Comparison of ENCODE assay signal across 26 cellular contexts in the genomic region with DNA sequence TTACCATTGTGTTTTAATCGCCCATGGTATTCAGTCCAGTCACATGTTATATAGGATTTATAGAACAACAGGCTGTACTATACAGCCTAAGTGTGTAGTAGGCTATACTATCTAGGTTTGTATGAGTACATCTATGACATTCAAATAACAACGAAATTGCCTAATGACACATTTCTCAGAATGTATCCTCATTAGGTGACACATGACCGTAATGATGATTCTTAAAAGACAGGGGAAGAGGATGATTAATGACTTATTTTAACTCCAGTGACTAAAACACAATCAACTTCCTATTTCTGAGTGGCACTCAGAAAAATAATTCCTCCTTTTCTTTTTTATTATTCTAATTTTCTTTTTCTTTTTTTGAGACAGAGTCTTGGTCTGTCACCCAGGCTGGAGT.
DNase-seq lines count a peak whose midpoint lies in the region; ATAC-seq, FAIRE-seq and TF ChIP-seq lines count a peak whose summit lies in the region.
"Had no signal": no experiment of that assay in that cellular context is flagged by ENCODE, and none has a peak within 500 bp of the region (broad histone marks: within the 10 kb centered on the region; RNA-seq: fewer than 3 reads in every experiment).

No MANE protein-coding gene starts in this region.

- H3K79me2 ChIP-seq in GM12878 (ENCODE audit: control insufficient read depth, insufficient read depth, low read length): no peaks in the 10 kb centered on the region

- no peaks in the 10 kb centered on the region for H3K9me3 Mint-ChIP-seq in activated T-cell treated with anti-CD3 and anti-CD28 coated beads, Interleukin-2, amount 50 U/mL, for 72 hours
- H3K9me3 Mint-ChIP-seq in activated CD4-positive, alpha-beta memory T cell treated with anti-CD3 and anti-CD28 coated beads, Interleukin-2, amount 10 ng/mL, durations not matched to agents 7 days and 5 days: no peaks in the 10 kb centered on the region
- H3K9me3 Mint-ChIP-seq: activated T-helper 2 cell treated with anti-CD3 and anti-CD28 coated beads, Interferon-gamma antibody, Interleukin-2, Interleukin-4, amounts not matched to agents 10 μg/mL and 5 μg/mL and 100 μg/mL, durations not matched to agents 14 hours and 24 hours and 36 hours; CD4-positive, alpha-beta memory T cell; H9; IgD-negative memory B cell; nephron progenitor cell had no signal

- no peak overlapping the region for H3K27ac Mint-ChIP-seq in activated T-cell treated with anti-CD3 and anti-CD28 coated beads, Interleukin-2, amount 50 U/mL, for 72 hours
- H3K27ac Mint-ChIP-seq in activated CD4-positive, alpha-beta memory T cell treated with anti-CD3 and anti-CD28 coated beads, Interleukin-2, amount 10 ng/mL, durations not matched to agents 7 days and 5 days: no peak overlapping the region
- H3K27ac Mint-ChIP-seq: activated T-helper 2 cell treated with anti-CD3 and anti-CD28 coated beads, Interferon-gamma antibody, Interleukin-2, Interleukin-4, amounts not matched to agents 10 μg/mL and 5 μg/mL and 100 μg/mL, durations not matched to agents 14 hours and 24 hours and 36 hours; CD4-positive, alpha-beta memory T cell; H9; nephron progenitor cell; progenitor cell of endocrine pancreas had no signal

- TF ChIP-seq CTCF in GM12878 (IDR thresholded peaks at IDR 0.05 in 2 of 3, conservative IDR thresholded peaks at IDR 0.05 in 1 of 3; ENCODE audit: control insufficient read depth in 2 of 3, extremely low read depth in 1 of 3, insufficient read depth in 1 of 3, low read depth in 3 of 3, low read length in 3 of 3) (no peak), stomach (IDR thresholded peaks at IDR 0.05) (no peak), brain microvascular endothelial cell (IDR thresholded peaks at IDR 0.05; ENCODE audit: low read depth, low read length, missing control alignments) (no peak)

- no peak overlapping the region for H2AFZ ChIP-seq in GM12878 (ENCODE audit: control insufficient read depth, low read depth, low read length)

- H3K4me1 Mint-ChIP-seq in activated T-cell treated with anti-CD3 and anti-CD28 coated beads, Interleukin-2, amount 50 U/mL, for 72 hours (ENCODE audit: low read depth): peaks cover 20% of the 10 kb centered on the region
- peaks cover 2% of the 10 kb centered on the region for H3K4me1 Mint-ChIP-seq in activated CD4-positive, alpha-beta memory T cell treated with anti-CD3 and anti-CD28 coated beads, Interleukin-2, amount 10 ng/mL, durations not matched to agents 7 days and 5 days
- H3K4me1 Mint-ChIP-seq: CD4-positive, alpha-beta memory T cell; IgD-negative memory B cell had no signal

- intact Hi-C loops in GM12878 (cut with micrococcal nuclease; ENCODE audit: unreplicated experiment): loop anchor here (2.0 kb wide), 1 partner anchor 105 kb away; no protein-coding TSS in a partner anchor
- intact Hi-C loops in stomach (cut with DNase I; ENCODE audit: low total_unique reads): no loop called here

- POLR2A ChIA-PET in GM12878 (lab: Charles Lee): interaction anchor here (0.6 kb wide), 4 partner anchors 36 to 113 kb away, joined by 3 to 6 read pairs (median 4); no protein-coding TSS in a partner anchor
- POLR2A ChIA-PET in activated CD4-positive, alpha-beta memory T cell treated with anti-CD3 and anti-CD28 coated beads, Interleukin-2, amount 10 ng/mL, durations not matched to agents 7 days and 5 days (lab: Charles Lee): no interaction called here

- FAIRE-seq in GM12878 (lab: Jason Lieb, UNC): no peak
- FAIRE-seq: GM12892 had no signal

- no peak overlapping the region for H3K9ac ChIP-seq in GM12878 (ENCODE audit: control insufficient read depth, insufficient read depth, low read length)

- in situ Hi-C loops in GM12878 (cut with MboI) (no loop called here), brain microvascular endothelial cell (cut with HindIII; ENCODE audit: low pct_ligation_motif_present, low sequenced_read_pairs) (no loop called here)

- TF ChIP-seq EP300 in GM12878 (IDR thresholded peaks at IDR 0.05; ENCODE audit: borderline replicate concordance in 1 of 2, control insufficient read depth in 1 of 2, low read depth in 2 of 2, low read length in 2 of 2): no peak
- TF ChIP-seq EP300 in stomach (IDR thresholded peaks at IDR 0.05): no peak

- CTCF ChIA-PET in GM12878 (lab: Yijun Ruan, JAX): interaction anchor here (1.0 to 3.5 kb wide), 13 partner anchors 11 to 141 kb away, joined by 3 to 28 read pairs (median 8); no protein-coding TSS in a partner anchor
- CTCF ChIA-PET in activated CD4-positive, alpha-beta memory T cell treated with anti-CD3 and anti-CD28 coated beads, Interleukin-2, amount 10 ng/mL, durations not matched to agents 7 days and 5 days (lab: Charles Lee): interaction anchor here (0.6 to 2.9 kb wide), 8 partner anchors 11 to 141 kb away, joined by 3 to 13 read pairs (median 3); no protein-coding TSS in a partner anchor

- no peaks in the 10 kb centered on the region for H3K9me3 ChIP-seq in GM12878 (replicated peaks; ENCODE audit: control insufficient read depth, insufficient read depth, low read length)
- no peaks in the 10 kb centered on the region for H3K9me3 ChIP-seq in stomach
- H3K9me3 ChIP-seq in SJCRH30 (replicated peaks): no peaks in the 10 kb centered on the region
- H3K9me3 ChIP-seq: esophagus muscularis mucosa, vagina had no signal

- no peak overlapping the region for H3K4me3 Mint-ChIP-seq in activated T-cell treated with anti-CD3 and anti-CD28 coated beads, Interleukin-2, amount 50 U/mL, for 72 hours
- H3K4me3 Mint-ChIP-seq in activated CD4-positive, alpha-beta memory T cell treated with anti-CD3 and anti-CD28 coated beads, Interleukin-2, amount 10 ng/mL, durations not matched to agents 7 days and 5 days: no peak overlapping the region
- H3K4me3 Mint-ChIP-seq: CD4-positive, alpha-beta memory T cell; H9; IgD-negative memory B cell; nephron progenitor cell had no signal

- no peaks in the 10 kb centered on the region for H4K20me1 ChIP-seq in GM12878 (ENCODE audit: control insufficient read depth, insufficient read depth)

- no peak for DNase-seq in activated T-cell treated with anti-CD3 and anti-CD28 coated beads, Interleukin-2, amount 50 U/mL, for 72 hours
- no peak for DNase-seq in activated T-cell treated with anti-CD3 and anti-CD28 coated beads, Interleukin-2, amount 50 U/mL, for 1 hour
- DNase-seq in MV-4-11 (lab: John Stamatoyannopoulos, UW) (peak; percentile 69), GM12878 (ENCODE audit: low read depth, low spot score) (no peak), stomach (no peak), SJCRH30 (no peak), brain microvascular endothelial cell (no peak)
- DNase-seq in activated CD4-positive, alpha-beta memory T cell treated with anti-CD3 and anti-CD28 coated beads, Interleukin-2, amount 10 ng/mL, durations not matched to agents 7 days and 5 days: no peak
- DNase-seq: activated CD8-positive, alpha-beta memory T cell treated with anti-CD3 and anti-CD28 coated beads for 24 hours; CD4-positive, alpha-beta memory T cell; effector CD4-positive, alpha-beta T cell; H9; left cardiac atrium; NCI-H2029; nephron progenitor cell; NK-92 treated with Interleukin-12 subunit alpha and Interleukin-12 subunit beta, amount 100 ng/mL, for 24 hours; Right ventricle myocardium superior; stimulated activated CD4-positive, alpha-beta T cell treated with anti-CD3 and anti-CD28 coated beads, Interleukin-2, amount 100 ng/mL, for 48 hours had no signal

- H3K4me1 ChIP-seq in GM12878 (ENCODE audit: control insufficient read depth, insufficient read depth, low read length) (no peaks in the 10 kb centered on the region), stomach (peaks cover 35 to 44% (median 38%) of the 10 kb centered on the region in 4 donors), SJCRH30 (peaks cover 13% of the 10 kb centered on the region; the same call in 1 of the 2 replicates)

- ATAC-seq in activated T-cell treated with anti-CD3 and anti-CD28 coated beads, Interleukin-2, amount 50 U/mL, for 72 hours (replicated peaks in 1 of 2): peak; percentile 89 to 93
- no peak for ATAC-seq in GM12878

- RAD21 ChIA-PET in GM12878 (lab: Charles Lee; ENCODE audit: unreplicated experiment): interaction anchor here (0.7 to 2.5 kb wide), 6 partner anchors 64 to 745 kb away, joined by 3 to 17 read pairs (median 6); no protein-coding TSS in a partner anchor

- H3K4me2 ChIP-seq in GM12878 (ENCODE audit: control insufficient read depth, insufficient read depth): no peak overlapping the region

- TF ChIP-seq RAD21 in GM12878 (IDR thresholded peaks at IDR 0.05; ENCODE audit: insufficient read depth, low read depth, low read length): no peak

- no peaks in the 10 kb centered on the region for H3K36me3 ChIP-seq in GM12878 (ENCODE audit: control insufficient read depth in 2 of 2, insufficient read depth in 2 of 2, low read length in 1 of 2)
- no peaks in the 10 kb centered on the region for H3K36me3 ChIP-seq in stomach
- no peaks in the 10 kb centered on the region for H3K36me3 ChIP-seq in SJCRH30
- no peaks in the 10 kb centered on the region for H3K36me3 ChIP-seq in brain microvascular endothelial cell (replicated peaks)
- H3K36me3 ChIP-seq: cardiac muscle cell, esophagus muscularis mucosa, vagina had no signal

- H3K4me3 ChIP-seq in GM12878: no peak overlapping the region
- no peak overlapping the region for H3K4me3 ChIP-seq in stomach
- H3K4me3 ChIP-seq in SJCRH30: no peak overlapping the region
- no peak overlapping the region for H3K4me3 ChIP-seq in brain microvascular endothelial cell (ENCODE audit: low read depth, low read length)
- H3K4me3 ChIP-seq: cardiac muscle cell, esophagus muscularis mucosa, skin epidermis, vagina had no signal

- 24% methylated on average over 3 of the region's 3 CpGs for WGBS in GM12878 (ENCODE audit: insufficient coverage, insufficient replicate concordance, low lambda C conversion rate, missing lambda C conversion rate)
- WGBS in stomach, 5 donors: 56 to 67% (median 61%) methylated on average over 3 of the region's 3 CpGs

- peaks cover 7% of the 10 kb centered on the region for H3K27me3 Mint-ChIP-seq in activated T-cell treated with anti-CD3 and anti-CD28 coated beads, Interleukin-2, amount 50 U/mL, for 72 hours (ENCODE audit: low read depth)
- H3K27me3 Mint-ChIP-seq in activated CD4-positive, alpha-beta memory T cell treated with anti-CD3 and anti-CD28 coated beads, Interleukin-2, amount 10 ng/mL, durations not matched to agents 7 days and 5 days: peaks cover 9% of the 10 kb centered on the region
- H3K27me3 Mint-ChIP-seq: IgD-negative memory B cell, progenitor cell of endocrine pancreas had no signal

- no peak overlapping the region for H3K27ac ChIP-seq in GM12878 (ENCODE audit: control insufficient read depth, insufficient read depth)
- H3K27ac ChIP-seq in stomach: peak overlapping the region in 4 of 5 donors; percentile 30 to 84 (median 67)
- H3K27ac ChIP-seq in SJCRH30: no peak overlapping the region
- no peak overlapping the region for H3K27ac ChIP-seq in brain microvascular endothelial cell
- H3K27ac ChIP-seq: cardiac muscle cell, skin epidermis, vagina had no signal

- no TSS peak for BruUV-seq in GM12878 (replicated peaks; lab: Mats Ljungman, UMichigan)

- SMC1A ChIA-PET in GM12878 (lab: Charles Lee; ENCODE audit: uncharacterized antibody, unreplicated experiment): interaction anchor here (0.7 to 2.5 kb wide), 9 partner anchors 20 to 141 kb away, joined by 3 to 7 read pairs (median 4); no protein-coding TSS in a partner anchor

- no peaks in the 10 kb centered on the region for H3K36me3 Mint-ChIP-seq in activated T-cell treated with anti-CD3 and anti-CD28 coated beads, Interleukin-2, amount 50 U/mL, for 72 hours (ENCODE audit: insufficient read depth in 2 of 2)
- no peaks in the 10 kb centered on the region for H3K36me3 Mint-ChIP-seq in activated CD4-positive, alpha-beta memory T cell treated with anti-CD3 and anti-CD28 coated beads, Interleukin-2, amount 10 ng/mL, durations not matched to agents 7 days and 5 days (ENCODE audit: low read depth)
- H3K36me3 Mint-ChIP-seq: CD4-positive, alpha-beta memory T cell; IgD-negative memory B cell had no signal

- H3K27me3 ChIP-seq in GM12878 (replicated peaks in 1 of 2; ENCODE audit: control insufficient read depth in 2 of 2, insufficient read depth in 2 of 2, low read length in 1 of 2): no peaks in the 10 kb centered on the region
- no peaks in the 10 kb centered on the region for H3K27me3 ChIP-seq in stomach
- H3K27me3 ChIP-seq in SJCRH30: no peaks in the 10 kb centered on the region
- no peaks in the 10 kb centered on the region for H3K27me3 ChIP-seq in brain microvascular endothelial cell (replicated peaks)
- H3K27me3 ChIP-seq: cardiac muscle cell, esophagus muscularis mucosa, vagina had no signal

- no peak for TF ChIP-seq POLR2A in GM12878 (IDR thresholded peaks at IDR 0.05; ENCODE audit: low read depth, low read length)
- TF ChIP-seq POLR2A in stomach (IDR thresholded peaks at IDR 0.05): no peak

Comparison
In these comparisons a context has a peak if more than half of its experiments do, and no peak if none do; other contexts are left out.
1. H3K27ac ChIP-seq: peak in stomach (4 of 5); none in GM12878 (single experiment), SJCRH30 (single experiment) and brain microvascular endothelial cell (single experiment).